8 cellular contexts compared by ENCODE assay signal in the genomic region with DNA sequence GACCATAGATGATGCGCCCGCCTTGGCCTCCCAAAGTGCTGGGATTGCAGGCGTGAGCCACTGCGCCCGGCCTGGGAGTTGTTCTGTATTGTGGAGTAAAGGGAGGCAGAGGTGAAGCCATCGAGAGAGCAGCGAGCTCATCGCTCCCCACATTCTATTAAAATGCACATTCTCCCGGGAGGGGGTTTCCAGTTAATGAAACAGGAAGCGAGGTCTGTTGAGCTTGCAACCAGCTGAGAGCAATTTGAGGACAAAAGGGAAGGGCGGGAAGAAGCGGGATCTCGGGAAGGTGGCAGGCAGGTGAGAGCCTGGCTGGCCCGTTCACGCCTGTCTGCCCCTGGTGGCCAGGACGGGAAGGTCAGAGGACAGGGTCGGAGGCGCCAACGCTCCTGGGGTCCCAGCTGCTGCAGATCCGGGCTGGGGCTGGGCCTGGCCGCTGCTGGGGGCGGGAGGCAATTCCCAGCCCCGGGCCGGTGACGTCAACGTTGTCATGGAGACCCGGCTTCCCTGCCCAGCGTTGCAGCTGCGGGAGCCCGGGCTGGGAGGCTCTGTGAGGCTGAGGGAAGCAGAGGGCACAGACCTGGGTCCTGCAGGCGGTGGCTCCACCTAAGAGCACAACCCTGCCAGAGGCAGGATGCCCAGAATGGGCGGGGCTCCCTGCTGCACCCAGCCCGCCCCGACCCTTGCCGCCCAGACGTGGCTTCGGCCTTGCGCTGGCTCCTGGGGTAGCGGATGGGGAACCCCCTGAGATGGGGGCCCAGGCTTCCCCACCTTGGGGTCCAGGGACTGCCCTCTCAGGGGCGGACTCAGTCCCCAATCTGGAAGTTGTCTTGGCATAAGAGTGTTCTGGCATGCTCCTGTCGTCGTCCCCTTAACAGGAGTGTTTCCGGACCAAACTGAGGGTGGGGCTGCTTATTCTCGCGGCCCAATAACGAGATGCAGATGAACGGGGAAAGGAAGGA. TPM values are rescaled to one million over a fixed set of nuclear protein-coding genes. Genes with fewer than 3 reads are reported as not detected.
DNase-seq lines count a peak whose midpoint lies in the region; TF ChIP-seq lines count a peak whose summit lies in the region.

No MANE protein-coding gene starts in this region.

- peak; percentile 41 for DNase-seq in HCEC 1CT
- DNase-seq in NCI-H128 (lab: John Stamatoyannopoulos, UW; ENCODE audit: unreplicated experiment) = peak; percentile 61
- DNase-seq in T-helper 22 cell (ENCODE audit: low read depth) = peak; percentile 65
- peak; percentile 95 for DNase-seq in sigmoid colon
- no peak for DNase-seq in GDM1 (lab: John Stamatoyannopoulos, UW)

- H3K27me3 ChIP-seq in iPS-15b (ENCODE audit: control insufficient read depth, insufficient read depth, low read length) = no peaks in the 10 kb centered on the region
- no peaks in the 10 kb centered on the region for H3K27me3 ChIP-seq in sigmoid colon

- H3K4me3 ChIP-seq in iPS-15b (ENCODE audit: low read depth, low read length) (peak overlapping the region; percentile 66), sigmoid colon (peak overlapping the region; percentile 17 to 50 (median 44))

- H3K4me3 Mint-ChIP-seq in brain = peak overlapping the region; percentile 61 to 82 (median 78)

- H3K4me1 ChIP-seq in ES-I3 (ENCODE audit: insufficient read depth, low read length) = peaks cover 18% of the 10 kb centered on the region; the same call in 1 of the 2 replicates
- H3K4me1 ChIP-seq in iPS-15b (ENCODE audit: control insufficient read depth, insufficient read depth, low read length) = peaks cover 3% of the 10 kb centered on the region
- peaks cover 0 to 13% (median 13%) of the 10 kb centered on the region in 4 donors for H3K4me1 ChIP-seq in sigmoid colon

- peaks cover 4% of the 10 kb centered on the region for H3K27me3 Mint-ChIP-seq in brain

- H3K9me3 ChIP-seq in ES-I3 (ENCODE audit: control insufficient read depth, insufficient read depth, low read length) (no peaks in the 10 kb centered on the region), iPS-15b (ENCODE audit: control insufficient read depth, insufficient read depth, low read length) (no peaks in the 10 kb centered on the region), sigmoid colon (no peaks in the 10 kb centered on the region)

- intact Hi-C loops in sigmoid colon (cut with DNase I) = loop anchor here (10.0 kb wide), 1 partner anchor 526 kb away; no protein-coding TSS in a partner anchor

- H3K36me3 ChIP-seq in ES-I3 (ENCODE audit: insufficient read depth, low read length) (no peaks in the 10 kb centered on the region), iPS-15b (ENCODE audit: control insufficient read depth, insufficient read depth, low read length) (no peaks in the 10 kb centered on the region), sigmoid colon (no peaks in the 10 kb centered on the region)

- H3K9ac ChIP-seq in ES-I3 (ENCODE audit: low read depth, low read length) (peak overlapping the region; percentile 54), iPS-15b (ENCODE audit: low read depth, low read length) (no peak overlapping the region)

- no peak for TF ChIP-seq POLR2A in sigmoid colon (IDR thresholded peaks at IDR 0.05)

- peaks cover 47% of the 10 kb centered on the region for H3K4me1 Mint-ChIP-seq in brain

- peaks cover 0 to 7% (median 3%) of the 10 kb centered on the region in 5 experiments for H3K9me3 Mint-ChIP-seq in brain

- peak overlapping the region; percentile 63 to 76 (median 68) for H3K27ac ChIP-seq in sigmoid colon

- H3K36me3 Mint-ChIP-seq in brain = no peaks in the 10 kb centered on the region

- TF ChIP-seq CTCF in brain (conservative IDR thresholded peaks at IDR 0.05) = peak; percentile 47 to 72
- TF ChIP-seq CTCF in sigmoid colon (IDR thresholded peaks at IDR 0.05) = peak; percentile 45 to 57 (median 50)

- H3K27ac Mint-ChIP-seq in brain = peak overlapping the region; percentile 79 to 99 (median 97)

- WGBS in sigmoid colon, 2 donors = 7 to 10% methylated on average over 47 of the region's 47 CpGs

- no peak for TF ChIP-seq EP300 in sigmoid colon (IDR thresholded peaks at IDR 0.05)

RNA-seq across cellular contexts. Expression of a gene that starts 48.7 kb away (rescaled TPM):
- polyA plus RNA-seq in brain (ENCODE audit: insufficient read depth, low read depth, low replicate concordance) = 6.8 TPM
- total RNA-seq in sigmoid colon = 1 to 10 TPM; 2.4 to 8.0 (median 3.8) TPM
- polyA plus RNA-seq in sigmoid colon = 10 to 100 TPM in 1 of 3 donors, 1 to 10 TPM in 2; 1.6 to 24.8 (median 1.8) TPM
